Comparison of ENCODE assay signal across 23 cellular contexts in genomic region chr15:99333981-99334380, GRCh38.
"Had no signal": no experiment of that assay in that cellular context is flagged by ENCODE, and none has a peak within 500 bp of the region (broad histone marks: within the 10 kb centered on the region; RNA-seq: fewer than 3 reads in every experiment).

No MANE protein-coding gene starts in this region.

- H3K4me2 ChIP-seq: KMS-11 had no signal

- H3K27me3 Mint-ChIP-seq: activated CD8-positive, alpha-beta memory T cell treated with anti-CD3 and anti-CD28 coated beads, Interleukin-2, amount 10 ng/mL, durations not matched to agents 7 days and 5 days; activated naive CD8-positive, alpha-beta T cell; activated T-helper 17 cell treated with anti-CD3 and anti-CD28 coated beads, Interleukin-2, amount 50 U/mL, for 72 hours had no signal

- H3K9me3 Mint-ChIP-seq: activated naive CD4-positive, alpha-beta T cell treated with anti-CD3 and anti-CD28 coated beads for 36 hours; activated T-cell treated with anti-CD3 and anti-CD28 coated beads, Interleukin-2, amount 50 U/mL, for 4 hours; activated T-helper 17 cell treated with anti-CD3 and anti-CD28 coated beads, Interleukin-2, amount 50 U/mL, for 72 hours had no signal

- H3K9ac ChIP-seq: KMS-11 had no signal

- H3K4me1 Mint-ChIP-seq: activated CD8-positive, alpha-beta memory T cell treated with anti-CD3 and anti-CD28 coated beads, Interleukin-2, amount 10 ng/mL, durations not matched to agents 7 days and 5 days; activated T-helper 17 cell treated with anti-CD3 and anti-CD28 coated beads, Interleukin-2, amount 50 U/mL, for 72 hours had no signal

- H3K4me3 ChIP-seq: SK-N-MC had no signal

- DNase-seq: activated CD4-positive, alpha-beta T cell treated with anti-CD3 and anti-CD28 coated beads for 4 hours; activated CD8-positive, alpha-beta memory T cell treated with anti-CD3 and anti-CD28 coated beads, Interleukin-2, amount 10 ng/mL, durations not matched to agents 7 days and 5 days; activated gamma-delta T cell; activated naive CD4-positive, alpha-beta T cell treated with anti-CD3 and anti-CD28 coated beads for 36 hours; activated T-cell treated with anti-CD3 and anti-CD28 coated beads, Interleukin-2, amount 50 U/mL, for 4 hours; amygdala; NCI-H1092; NCI-H1417; NCI-H1930; NCI-H2171; NCI-H226; NCI-H526; NCI-H82; NK-92 treated with Interleukin-12 subunit alpha and Interleukin-12 subunit beta, amount 100 ng/mL, for 24 hours; OCI-M1; RPMI8226 had no signal

- H3K27ac Mint-ChIP-seq: activated CD8-positive, alpha-beta memory T cell treated with anti-CD3 and anti-CD28 coated beads, Interleukin-2, amount 10 ng/mL, durations not matched to agents 7 days and 5 days; activated naive CD4-positive, alpha-beta T cell treated with anti-CD3 and anti-CD28 coated beads for 36 hours; activated naive CD8-positive, alpha-beta T cell; activated T-helper 17 cell treated with anti-CD3 and anti-CD28 coated beads, Interleukin-2, amount 50 U/mL, for 72 hours had no signal

- H3K27ac ChIP-seq: KMS-11, SK-N-MC had no signal

- ATAC-seq: activated CD4-positive, CD25-positive, alpha-beta regulatory T cell treated with anti-CD3 and anti-CD28 coated beads, Interleukin-2, amount 50 U/mL, for 24 hours; activated CD8-positive, alpha-beta memory T cell treated with anti-CD3 and anti-CD28 coated beads, Interleukin-2, amount 10 ng/mL, durations not matched to agents 7 days and 5 days; Panc1; Right ventricle myocardium inferior had no signal

- H3K4me3 Mint-ChIP-seq: activated CD8-positive, alpha-beta memory T cell treated with anti-CD3 and anti-CD28 coated beads, Interleukin-2, amount 10 ng/mL, durations not matched to agents 7 days and 5 days; activated naive CD4-positive, alpha-beta T cell treated with anti-CD3 and anti-CD28 coated beads for 36 hours; activated naive CD8-positive, alpha-beta T cell; activated T-cell treated with anti-CD3 and anti-CD28 coated beads, Interleukin-2, amount 50 U/mL, for 4 hours; activated T-helper 17 cell treated with anti-CD3 and anti-CD28 coated beads, Interleukin-2, amount 50 U/mL, for 72 hours had no signal
